ENCODE assay signal across 1 cellular context in genomic region chr13:77026783-77027621, GRCh38.
TF ChIP-seq lines count a peak whose summit lies in the region.

A gene with protein sequence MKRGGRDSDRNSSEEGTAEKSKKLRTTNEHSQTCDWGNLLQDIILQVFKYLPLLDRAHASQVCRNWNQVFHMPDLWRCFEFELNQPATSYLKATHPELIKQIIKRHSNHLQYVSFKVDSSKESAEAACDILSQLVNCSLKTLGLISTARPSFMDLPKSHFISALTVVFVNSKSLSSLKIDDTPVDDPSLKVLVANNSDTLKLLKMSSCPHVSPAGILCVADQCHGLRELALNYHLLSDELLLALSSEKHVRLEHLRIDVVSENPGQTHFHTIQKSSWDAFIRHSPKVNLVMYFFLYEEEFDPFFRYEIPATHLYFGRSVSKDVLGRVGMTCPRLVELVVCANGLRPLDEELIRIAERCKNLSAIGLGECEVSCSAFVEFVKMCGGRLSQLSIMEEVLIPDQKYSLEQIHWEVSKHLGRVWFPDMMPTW (minus strand): TSS chr13:77027159. CDS start chr13:77021860, 5,299 bp downstream.

TF ChIP-seq in HCT116, 20 proteins besides CTCF, POLR2A, EP300 and RAD21 (continued from another document):
- TF ChIP-seq ZBTB33 (IDR thresholded peaks at IDR 0.05; ENCODE audit: extremely low read depth, insufficient replicate concordance, low read length): no peak
- TF ChIP-seq ELF1 (IDR thresholded peaks at IDR 0.05; ENCODE audit: borderline replicate concordance, low read depth): no peak
- no peak for TF ChIP-seq TCF7L2 (IDR thresholded peaks at IDR 0.05; ENCODE audit: borderline replicate concordance, extremely low read depth, insufficient read depth, insufficient read length)
- no peak for TF ChIP-seq ATF3 (IDR thresholded peaks at IDR 0.05)
- no peak for TF ChIP-seq CEBPB (IDR thresholded peaks at IDR 0.05; ENCODE audit: low read depth)
- peak; percentile 87 for TF ChIP-seq POLR2AphosphoS5 (IDR thresholded peaks at IDR 0.05; ENCODE audit: low read depth, low read length)
- TF ChIP-seq SRF (IDR thresholded peaks at IDR 0.05; ENCODE audit: low read depth): no peak
- peak; percentile 90 for TF ChIP-seq YY1 (IDR thresholded peaks at IDR 0.05; ENCODE audit: extremely low read depth, insufficient replicate concordance, low read depth, low read length)
- TF ChIP-seq ZNF274 (IDR thresholded peaks at IDR 0.05; ENCODE audit: low read depth, low read length): no peak
